9 cellular contexts compared by ENCODE assay signal in genomic region chr6:138774370-138774769, GRCh38. TPM values are rescaled to one million over a fixed set of nuclear protein-coding genes. Genes with fewer than 3 reads are reported as not detected.
DNase-seq lines count a peak whose midpoint lies in the region; ATAC-seq and TF ChIP-seq lines count a peak whose summit lies in the region.
"Had no signal": no experiment of that assay in that cellular context is flagged by ENCODE, and none has a peak within 500 bp of the region (broad histone marks: within the 10 kb centered on the region; RNA-seq: fewer than 3 reads in every experiment).

No MANE protein-coding gene starts in this region.

- BruUV-seq in MCF 10A (replicated peaks; lab: Mats Ljungman, UMichigan) = no TSS peak

- H3K36me3 Mint-ChIP-seq in activated CD4-positive, alpha-beta T cell treated with anti-CD3 and anti-CD28 coated beads, Interleukin-2, amount 10 ng/mL, durations not matched to agents 7 days and 5 days (ENCODE audit: low read depth) = no peaks in the 10 kb centered on the region
- peaks cover 31% of the 10 kb centered on the region for H3K36me3 Mint-ChIP-seq in MCF 10A (ENCODE audit: insufficient read depth, unreplicated experiment)

- H3K9me3 Mint-ChIP-seq in activated CD4-positive, alpha-beta T cell treated with anti-CD3 and anti-CD28 coated beads, Interleukin-2, amount 10 ng/mL, durations not matched to agents 7 days and 5 days = no peaks in the 10 kb centered on the region
- no peaks in the 10 kb centered on the region for H3K9me3 Mint-ChIP-seq in MCF 10A (ENCODE audit: unreplicated experiment)

- H3K4me1 Mint-ChIP-seq in activated CD4-positive, alpha-beta T cell treated with anti-CD3 and anti-CD28 coated beads, Interleukin-2, amount 10 ng/mL, durations not matched to agents 7 days and 5 days = peaks cover 27% of the 10 kb centered on the region
- no peaks in the 10 kb centered on the region for H3K4me1 Mint-ChIP-seq in MCF 10A (ENCODE audit: insufficient read depth, unreplicated experiment)

- H3K36me3 ChIP-seq in lower lobe of right lung (peaks cover 32% of the 10 kb centered on the region), tibial artery (peaks cover 7 to 36% (median 11%) of the 10 kb centered on the region in 3 donors)

- no peaks in the 10 kb centered on the region for H3K27me3 Mint-ChIP-seq in activated CD4-positive, alpha-beta T cell treated with anti-CD3 and anti-CD28 coated beads, Interleukin-2, amount 10 ng/mL, durations not matched to agents 7 days and 5 days
- no peaks in the 10 kb centered on the region for H3K27me3 Mint-ChIP-seq in MCF 10A (ENCODE audit: insufficient read depth, unreplicated experiment)

- H3K27ac ChIP-seq in lower lobe of right lung (peak overlapping the region; percentile 97), tibial artery (peak overlapping the region; percentile 88 to 98)

- peak overlapping the region; percentile 99 for H3K4me3 Mint-ChIP-seq in activated CD4-positive, alpha-beta T cell treated with anti-CD3 and anti-CD28 coated beads, Interleukin-2, amount 10 ng/mL, durations not matched to agents 7 days and 5 days
- peak overlapping the region; percentile 95 for H3K4me3 Mint-ChIP-seq in MCF 10A (ENCODE audit: unreplicated experiment)

- no peak for DNase-seq in activated CD4-positive, alpha-beta T cell treated with anti-CD3 and anti-CD28 coated beads, Interleukin-2, amount 10 ng/mL, durations not matched to agents 7 days and 5 days
- no peak for DNase-seq in activated CD4-positive, alpha-beta T cell treated with anti-CD3 and anti-CD28 coated beads for 1 hour
- DNase-seq in MCF 10A (ENCODE audit: unreplicated experiment) = no peak
- no peak for DNase-seq in lower lobe of right lung
- no peak for DNase-seq in tibial artery
- DNase-seq in HUDEP-2 (lab: John Stamatoyannopoulos, UW; ENCODE audit: unreplicated experiment in 76 of 76) = no peak
- DNase-seq: NCI-H2029 had no signal

- H3K4me1 ChIP-seq in lower lobe of right lung (peaks cover 19% of the 10 kb centered on the region), tibial artery (peaks cover 0 to 18% (median 12%) of the 10 kb centered on the region in 4 donors)

- H3K27me3 ChIP-seq in lower lobe of right lung (ENCODE audit: low read depth) (no peaks in the 10 kb centered on the region), tibial artery (no peaks in the 10 kb centered on the region)

- H3K27ac Mint-ChIP-seq in activated CD4-positive, alpha-beta T cell treated with anti-CD3 and anti-CD28 coated beads, Interleukin-2, amount 10 ng/mL, durations not matched to agents 7 days and 5 days = peak overlapping the region; percentile 100
- H3K27ac Mint-ChIP-seq in MCF 10A (ENCODE audit: low read depth, unreplicated experiment) = peak overlapping the region; percentile 99

- CTCF ChIA-PET in activated CD4-positive, alpha-beta T cell treated with anti-CD3 and anti-CD28 coated beads, Interleukin-2, amount 10 ng/mL, durations not matched to agents 7 days and 5 days (lab: Charles Lee) = interaction anchor here (1.1 to 2.3 kb wide), 2 partner anchors 11 to 16 kb away, joined by 3 to 6 read pairs; no protein-coding TSS in a partner anchor
- CTCF ChIA-PET in MCF 10A (lab: Yijun Ruan, JAX) = no interaction called here

- intact Hi-C loops in MCF 10A (cut with micrococcal nuclease) (no loop called here), lower lobe of right lung (cut with DNase I) (no loop called here), tibial artery (cut with DNase I; ENCODE audit: low total_unique reads) (loop anchor here (5.0 kb wide), 1 partner anchor 367 kb away; no protein-coding TSS in a partner anchor)

- no peak for ATAC-seq in lower lobe of right lung
- ATAC-seq in GM21576 (IDR thresholded peaks at IDR 0.05; ENCODE audit: unreplicated experiment) = no peak
- no peak for ATAC-seq in GM18861 (IDR thresholded peaks at IDR 0.05; ENCODE audit: unreplicated experiment)

- POLR2A ChIA-PET in activated CD4-positive, alpha-beta T cell treated with anti-CD3 and anti-CD28 coated beads, Interleukin-2, amount 10 ng/mL, durations not matched to agents 7 days and 5 days (lab: Charles Lee) = no interaction called here
- POLR2A ChIA-PET in MCF 10A (lab: Yijun Ruan, JAX) = interaction anchor here (0.7 to 2.2 kb wide), 4 partner anchors 8 to 370 kb away, joined by 4 to 7 read pairs (median 5); partner anchors contain the start of gene HEBP2

- H3K9me3 ChIP-seq in lower lobe of right lung (no peaks in the 10 kb centered on the region), tibial artery (no peaks in the 10 kb centered on the region)

- no peak for TF ChIP-seq CTCF in MCF 10A (IDR thresholded peaks at IDR 0.05; ENCODE audit: unreplicated experiment)
- TF ChIP-seq CTCF in lower lobe of right lung (IDR thresholded peaks at IDR 0.05) = no peak
- no peak for TF ChIP-seq CTCF in tibial artery (IDR thresholded peaks at IDR 0.05)

- H3K4me3 ChIP-seq in lower lobe of right lung = peak overlapping the region; percentile 91
- H3K4me3 ChIP-seq in tibial artery = peak overlapping the region; percentile 67 to 96

RNA-seq across cellular contexts. Expression of gene CCDC28A, which starts 0.8 kb away (rescaled TPM):
- total RNA-seq in activated CD4-positive, alpha-beta T cell treated with anti-CD3 and anti-CD28 coated beads, Interleukin-2, amount 10 ng/mL, durations not matched to agents 7 days and 5 days = 10 to 100 TPM; 22.5 to 27.3 TPM
- total RNA-seq in MCF 10A (2022) (14.8 and 15.8 TPM in 2 replicates), lower lobe of right lung (30.8 TPM)

RNA-seq across cellular contexts. Expression of gene ECT2L, which starts 21.5 kb away (rescaled TPM):
- not detected for total RNA-seq in activated CD4-positive, alpha-beta T cell treated with anti-CD3 and anti-CD28 coated beads, Interleukin-2, amount 10 ng/mL, durations not matched to agents 7 days and 5 days
- total RNA-seq in MCF 10A (2022) (not detected in 2 replicates), lower lobe of right lung (3.9 TPM)
